9 cellular contexts compared by ENCODE assay signal in genomic region chr11:17972987-17973386, GRCh38. TPM values are rescaled to one million over a fixed set of nuclear protein-coding genes. Genes with fewer than 3 reads are reported as not detected.
DNase-seq lines count a peak whose midpoint lies in the region; ATAC-seq, FAIRE-seq and TF ChIP-seq lines count a peak whose summit lies in the region.
"Had no signal": no experiment of that assay in that cellular context is flagged by ENCODE, and none has a peak within 500 bp of the region (broad histone marks: within the 10 kb centered on the region; RNA-seq: fewer than 3 reads in every experiment).

No MANE protein-coding gene starts in this region.

- H3K27ac Mint-ChIP-seq in GM23338 = 0 out of 2 replicates have a peak overlapping the region, but pooled peaks have one; percentile 10
- H3K27ac Mint-ChIP-seq: dendritic cell treated with granulocyte-macrophage colony-stimulating factor and Interleukin-4, amounts not matched to agents 40 ng/mL and 50 ng/mL, for 4 days had no signal

- H3K36me3 ChIP-seq in GM23338 (ENCODE audit: insufficient read depth) (no peaks in the 10 kb centered on the region), SJCRH30 (no peaks in the 10 kb centered on the region), pancreas (peaks cover 0 to 6% (median 0%) of the 10 kb centered on the region in 3 donors)

- H3K4me3 Mint-ChIP-seq in GM23338 = no peak overlapping the region
- H3K4me3 Mint-ChIP-seq: dendritic cell treated with granulocyte-macrophage colony-stimulating factor and Interleukin-4, amounts not matched to agents 40 ng/mL and 50 ng/mL, for 4 days had no signal

- WGBS in pancreas, 2 donors = 74 to 85% methylated on average over 5 of the region's 5 CpGs

- intact Hi-C loops in pancreas (cut with DNase I) = loop anchor here (10.0 kb wide), 3 partner anchors 208 to 378 kb away; no protein-coding TSS in a partner anchor

- DNase-seq in A172 (ENCODE audit: low spot score) (peak; percentile 88), GM23338 (ENCODE audit: low spot score) (peak; percentile 92), SJCRH30 (peak; percentile 90 to 95), fibroblast of peridontal ligament (ENCODE audit: extremely low read depth) (peak; percentile 94), pancreas (peak in 1 of 6 donors; percentile 19), mesenteric fat pad (ENCODE audit: low spot score) (no peak)
- no peak for DNase-seq in activated CD8-positive, alpha-beta memory T cell treated with anti-CD3 and anti-CD28 coated beads for 24 hours

- H3K4me1 ChIP-seq in GM23338 (ENCODE audit: insufficient read depth) (no peaks in the 10 kb centered on the region), SJCRH30 (peaks cover 3% of the 10 kb centered on the region; the same call in 1 of the 2 replicates), pancreas (no peaks in the 10 kb centered on the region)

- H3K27ac ChIP-seq in GM23338 (ENCODE audit: low read depth) (no peak overlapping the region), SJCRH30 (no peak overlapping the region), pancreas (no peak overlapping the region)

- ATAC-seq in GM23338 (peak; percentile 100), pancreas (peak in 3 of 4 donors; percentile 32 to 78 (median 62)), HG02610 (IDR thresholded peaks at IDR 0.05; ENCODE audit: unreplicated experiment) (no peak)

- no peak overlapping the region for H3K4me2 ChIP-seq in GM23338

- H3K4me1 Mint-ChIP-seq in GM23338 = peaks cover 3% of the 10 kb centered on the region; the same call in 2 of the 3 replicates

- H3K9me3 ChIP-seq in SJCRH30 (replicated peaks) (no peaks in the 10 kb centered on the region), pancreas (no peaks in the 10 kb centered on the region)

- H3K79me2 ChIP-seq in GM23338 (replicated peaks; ENCODE audit: insufficient read depth) = no peaks in the 10 kb centered on the region

- H3K27me3 Mint-ChIP-seq in GM23338 (ENCODE audit: insufficient read depth, low read depth, poor library complexity) = no peaks in the 10 kb centered on the region
- H3K27me3 Mint-ChIP-seq: dendritic cell treated with granulocyte-macrophage colony-stimulating factor and Interleukin-4, amounts not matched to agents 40 ng/mL and 50 ng/mL, for 4 days had no signal

- TF ChIP-seq CTCF in GM23338 (conservative IDR thresholded peaks at IDR 0.05; ENCODE audit: low read depth in 2 of 2) (peak; percentile 76 to 96), pancreas (IDR thresholded peaks at IDR 0.05) (peak in 1 of 4 donors; percentile 16)

- no peaks in the 10 kb centered on the region for H3F3A ChIP-seq in GM23338 (replicated peaks; ENCODE audit: low read depth)

- H3K4me3 ChIP-seq in GM23338 (no peak overlapping the region), SJCRH30 (no peak overlapping the region), pancreas (no peak overlapping the region)

- no peak overlapping the region for H2AFZ ChIP-seq in GM23338

- FAIRE-seq in pancreas (lab: Jason Lieb, UNC) = no peak

- H3K36me3 Mint-ChIP-seq in GM23338 (ENCODE audit: low read depth) = peaks cover 20% of the 10 kb centered on the region

- H4K20me1 ChIP-seq in GM23338 (replicated peaks; ENCODE audit: insufficient read depth) = 0 out of 2 replicates have a peak, but pooled peaks cover 2% of the 10 kb centered on the region

- no peaks in the 10 kb centered on the region for H3K9me3 Mint-ChIP-seq in GM23338
- H3K9me3 Mint-ChIP-seq: dendritic cell treated with granulocyte-macrophage colony-stimulating factor and Interleukin-4, amounts not matched to agents 40 ng/mL and 50 ng/mL, for 4 days had no signal

- H3K27me3 ChIP-seq in GM23338 (ENCODE audit: insufficient read depth) (no peaks in the 10 kb centered on the region), SJCRH30 (no peaks in the 10 kb centered on the region), pancreas (no peaks in the 10 kb centered on the region)

- no peaks in the 10 kb centered on the region for H3K9me2 ChIP-seq in GM23338 (ENCODE audit: insufficient read depth)

TF ChIP-seq in GM23338, 12 proteins besides CTCF, POLR2A, EP300 and RAD21 (continues in another document):
- TF ChIP-seq ZNF331 (CRISPR knock-in tag; IDR thresholded peaks at IDR 0.05; ENCODE audit: low read depth) (no peak), EZH2 (IDR thresholded peaks at IDR 0.05; ENCODE audit: low read depth, unreplicated experiment) (no peak), NANOG (IDR thresholded peaks at IDR 0.05; ENCODE audit: borderline replicate concordance) (no peak), ZNF462 (CRISPR knock-in tag; IDR thresholded peaks at IDR 0.05) (no peak), CREB1 (CRISPR knock-in tag; IDR thresholded peaks at IDR 0.05; ENCODE audit: low read depth) (no peak), EZH2phosphoT487 (IDR thresholded peaks at IDR 0.05; ENCODE audit: unreplicated experiment) (no peak), JUNB (IDR thresholded peaks at IDR 0.05; ENCODE audit: unreplicated experiment) (no peak), POLR2AphosphoS5 (IDR thresholded peaks at IDR 0.05; ENCODE audit: low read depth) (no peak), ZNF114 (CRISPR knock-in tag; IDR thresholded peaks at IDR 0.05) (no peak), STAT1 (IDR thresholded peaks at IDR 0.05; ENCODE audit: unreplicated experiment) (no peak)
- TF ChIP-seq, protein P1, sequence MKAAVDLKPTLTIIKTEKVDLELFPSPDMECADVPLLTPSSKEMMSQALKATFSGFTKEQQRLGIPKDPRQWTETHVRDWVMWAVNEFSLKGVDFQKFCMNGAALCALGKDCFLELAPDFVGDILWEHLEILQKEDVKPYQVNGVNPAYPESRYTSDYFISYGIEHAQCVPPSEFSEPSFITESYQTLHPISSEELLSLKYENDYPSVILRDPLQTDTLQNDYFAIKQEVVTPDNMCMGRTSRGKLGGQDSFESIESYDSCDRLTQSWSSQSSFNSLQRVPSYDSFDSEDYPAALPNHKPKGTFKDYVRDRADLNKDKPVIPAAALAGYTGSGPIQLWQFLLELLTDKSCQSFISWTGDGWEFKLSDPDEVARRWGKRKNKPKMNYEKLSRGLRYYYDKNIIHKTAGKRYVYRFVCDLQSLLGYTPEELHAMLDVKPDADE (IDR thresholded peaks at IDR 0.05) = no peak

RNA-seq across cellular contexts. Expression of gene SERGEF, which starts 39.9 kb away (rescaled TPM):
- 25.7 and 26.1 TPM in 2 replicates for total RNA-seq in A172 (2014; rRNA removed; shearing (Covaris generic))
- 24.2 and 28.9 TPM in 2 replicates for total RNA-seq in GM23338 (2014; rRNA removed; shearing (Covaris generic))
- polyA plus RNA-seq in GM23338 (2016; fragmentation: Nextera tagmentation; extraction: Ambion mirVana) = 27.9 and 33.6 TPM in 2 replicates
- total RNA-seq in SJCRH30 (2014; rRNA removed; shearing (Covaris generic)) = 13.2 and 27.5 TPM in 2 replicates
- total RNA-seq in pancreas = 10 to 100 TPM; 17.8 to 29.6 (median 24.0) TPM
- 100 to 1,000 TPM in 1 of 2 donors, 10 to 100 TPM in 1; 51.9 to 101 TPM for polyA plus RNA-seq in pancreas
- total RNA-seq in mesenteric fat pad = 23.6 TPM

Comparison
In these comparisons a context has a peak if more than half of its experiments do, and no peak if none do; other contexts are left out.
1. DNase-seq: peak in A172 (single experiment), GM23338 (single experiment), SJCRH30 (2 of 2) and fibroblast of peridontal ligament (single experiment); none in mesenteric fat pad (single experiment) and activated CD8-positive, alpha-beta memory T cell treated with anti-CD3 and anti-CD28 coated beads for 24 hours (single experiment).